ENCODE assay signal across 11 cellular contexts in genomic region chr15:22788004-22788403, GRCh38. TPM values are rescaled to one million over a fixed set of nuclear protein-coding genes. Genes with fewer than 3 reads are reported as not detected.
A peak's percentile ranks its signal among the peaks of the same experiment; 100 is the strongest.
DNase-seq lines count a peak whose midpoint lies in the region; ATAC-seq and TF ChIP-seq lines count a peak whose summit lies in the region.
"Had no signal": no experiment of that assay in that cellular context is flagged by ENCODE, and none has a peak within 500 bp of the region (broad histone marks: within the 10 kb centered on the region; RNA-seq: fewer than 3 reads in every experiment).

No MANE protein-coding gene starts in this region.

- peaks cover 8% of the 10 kb centered on the region; the same call in 1 of the 2 replicates for H3K9me3 ChIP-seq in OCI-LY3 (ENCODE audit: insufficient read depth, low read length)
- peaks cover 6 to 7% of the 10 kb centered on the region in 2 donors for H3K9me3 ChIP-seq in duodenal mucosa (ENCODE audit: control insufficient read depth in 1 of 2, low read length in 2 of 2)

- peaks cover 31% of the 10 kb centered on the region for H3K36me3 Mint-ChIP-seq in T-helper 2 cell treated with Interferon-gamma antibody and Interleukin-4, amounts not matched to agents 5 μg/mL and 100 μg/mL, for 36 hours (ENCODE audit: low read depth)
- peaks cover 4% of the 10 kb centered on the region for H3K36me3 Mint-ChIP-seq in neural crest cell (ENCODE audit: low read depth)

- DNase-seq in T-helper 2 cell treated with Interferon-gamma antibody and Interleukin-4, amounts not matched to agents 5 μg/mL and 100 μg/mL, for 36 hours (ENCODE audit: low spot score): no peak
- DNase-seq in T-helper 2 cell (no peak), neural crest cell (ENCODE audit: low read depth, low spot score) (no peak), NCI-H2196 (lab: John Stamatoyannopoulos, UW; ENCODE audit: unreplicated experiment) (no peak)
- DNase-seq: 8988T, left lung, NCI-H226 had no signal

- no peak for TF ChIP-seq CTCF in OCI-LY3 (IDR thresholded peaks at IDR 0.05; ENCODE audit: low read depth, low read length)
- TF ChIP-seq CTCF in neural crest cell (conservative IDR thresholded peaks at IDR 0.05): no peak

- H3K79me2 ChIP-seq in OCI-LY3 (ENCODE audit: low read length): peaks cover 62% of the 10 kb centered on the region

- peaks cover 5% of the 10 kb centered on the region for H3K9me3 Mint-ChIP-seq in T-helper 2 cell treated with Interferon-gamma antibody and Interleukin-4, amounts not matched to agents 5 μg/mL and 100 μg/mL, for 36 hours
- peaks cover 2% of the 10 kb centered on the region for H3K9me3 Mint-ChIP-seq in neural crest cell

- H3K4me3 ChIP-seq in OCI-LY3 (ENCODE audit: low read length) (peak overlapping the region; percentile 90), duodenal mucosa (ENCODE audit: low read depth in 1 of 2, low read length in 2 of 2) (peak overlapping the region; percentile 80 to 82)

- H3K36me3 ChIP-seq in OCI-LY3 (replicated peaks; ENCODE audit: low read depth, low read length) (peaks cover 33% of the 10 kb centered on the region), duodenal mucosa (ENCODE audit: control insufficient read depth in 1 of 2, insufficient read depth in 2 of 2, low read length in 2 of 2) (no peaks in the 10 kb centered on the region)
- H3K36me3 ChIP-seq: left lung had no signal

- H3K27ac Mint-ChIP-seq in T-helper 2 cell treated with Interferon-gamma antibody and Interleukin-4, amounts not matched to agents 5 μg/mL and 100 μg/mL, for 36 hours: no peak overlapping the region
- no peak overlapping the region for H3K27ac Mint-ChIP-seq in neural crest cell (ENCODE audit: unreplicated experiment)

- H3K27ac ChIP-seq in OCI-LY3 (ENCODE audit: low read length) (no peak overlapping the region), duodenal mucosa (ENCODE audit: low read depth, low read length) (no peak overlapping the region)

- H3K27me3 Mint-ChIP-seq in T-helper 2 cell treated with Interferon-gamma antibody and Interleukin-4, amounts not matched to agents 5 μg/mL and 100 μg/mL, for 36 hours (ENCODE audit: low read depth): no peaks in the 10 kb centered on the region
- peaks cover 5% of the 10 kb centered on the region for H3K27me3 Mint-ChIP-seq in neural crest cell (ENCODE audit: low read depth)

- ATAC-seq in HG03442 (IDR thresholded peaks at IDR 0.05; ENCODE audit: unreplicated experiment) (no peak), HG03439 (IDR thresholded peaks at IDR 0.05; ENCODE audit: unreplicated experiment) (no peak)

- 0 out of 2 replicates have a peak overlapping the region, but pooled peaks have one; percentile 78 for H3K9ac ChIP-seq in OCI-LY3 (ENCODE audit: low read length)
- H3K9ac ChIP-seq in duodenal mucosa (ENCODE audit: low read depth in 1 of 2, low read length in 2 of 2): no peak overlapping the region

- H3K4me1 ChIP-seq in OCI-LY3 (ENCODE audit: low read length): peaks cover 24% of the 10 kb centered on the region
- H3K4me1 ChIP-seq in duodenal mucosa (ENCODE audit: control insufficient read depth in 1 of 2, insufficient read depth in 2 of 2, low read length in 2 of 2): peaks cover 0 to 7% of the 10 kb centered on the region in 2 donors

- H3K4me2 ChIP-seq in OCI-LY3 (ENCODE audit: low read length): peak overlapping the region; percentile 91

- peaks cover 12% of the 10 kb centered on the region for H3K4me1 Mint-ChIP-seq in T-helper 2 cell treated with Interferon-gamma antibody and Interleukin-4, amounts not matched to agents 5 μg/mL and 100 μg/mL, for 36 hours (ENCODE audit: low read depth)
- peaks cover 8% of the 10 kb centered on the region for H3K4me1 Mint-ChIP-seq in neural crest cell

- H3K27me3 ChIP-seq in OCI-LY3 (ENCODE audit: low read depth, low read length) (no peaks in the 10 kb centered on the region), duodenal mucosa (ENCODE audit: control insufficient read depth in 1 of 2, insufficient read depth in 2 of 2, low read length in 2 of 2) (no peaks in the 10 kb centered on the region)

- H4K20me1 ChIP-seq in OCI-LY3 (ENCODE audit: insufficient read depth, low read length): peaks cover 41% of the 10 kb centered on the region

- H3K4me3 Mint-ChIP-seq in T-helper 2 cell treated with Interferon-gamma antibody and Interleukin-4, amounts not matched to agents 5 μg/mL and 100 μg/mL, for 36 hours: peak overlapping the region; percentile 85
- H3K4me3 Mint-ChIP-seq in neural crest cell: peak overlapping the region; percentile 96

- no peak overlapping the region for H2AFZ ChIP-seq in OCI-LY3 (ENCODE audit: low read depth, low read length)

RNA-seq across cellular contexts. Expression of gene NIPA1, which starts 1.6 kb away (rescaled TPM):
- total RNA-seq in neural crest cell: 16.7 and 17.7 TPM in 2 replicates

RNA-seq across cellular contexts. Expression of gene NIPA2, which starts 50.5 kb away (rescaled TPM):
- total RNA-seq in neural crest cell: 49.9 and 53.5 TPM in 2 replicates
